ENCODE assay signal across 11 cellular contexts in the genomic region with DNA sequence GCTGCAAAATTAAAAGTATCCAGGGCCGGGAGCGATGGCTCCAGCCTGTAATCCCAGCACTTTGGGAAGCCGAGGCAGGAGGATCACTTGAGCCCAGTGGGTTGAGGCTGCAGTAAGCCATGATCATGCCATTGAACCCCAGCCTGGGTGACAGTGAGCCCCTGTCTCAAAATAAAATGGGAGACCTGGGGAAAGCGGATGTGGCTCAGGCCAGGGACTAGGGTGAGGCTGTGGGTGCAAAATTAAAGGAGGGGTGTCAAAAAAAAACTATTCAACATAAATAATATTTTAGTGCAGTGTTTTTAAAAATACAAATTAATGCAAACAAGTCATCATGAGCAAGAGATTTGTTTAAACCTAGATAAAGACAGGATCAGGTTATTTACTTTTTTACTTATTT.
DNase-seq lines count a peak whose midpoint lies in the region; ATAC-seq and TF ChIP-seq lines count a peak whose summit lies in the region.
"Had no signal": no experiment of that assay in that cellular context is flagged by ENCODE, and none has a peak within 500 bp of the region (broad histone marks: within the 10 kb centered on the region; RNA-seq: fewer than 3 reads in every experiment).

No MANE protein-coding gene starts in this region.

- no peaks in the 10 kb centered on the region for H3K9me3 Mint-ChIP-seq in CD4-positive, alpha-beta T cell
- H3K9me3 Mint-ChIP-seq in T-cell (no peaks in the 10 kb centered on the region), H9 (no peaks in the 10 kb centered on the region)

- H3K36me3 Mint-ChIP-seq in CD4-positive, alpha-beta T cell (ENCODE audit: low read depth), result no peaks in the 10 kb centered on the region
- H3K36me3 Mint-ChIP-seq in T-cell (no peaks in the 10 kb centered on the region), H9 (ENCODE audit: insufficient read depth in 1 of 3, low read depth in 3 of 3) (no peaks in the 10 kb centered on the region)

- BruUV-seq in A673 (replicated peaks; lab: Mats Ljungman, UMichigan), result no TSS peak

- H2AK5ac ChIP-seq in H9 (ENCODE audit: insufficient read length, low read length), result no peak overlapping the region

- no peak for TF ChIP-seq POLR2A in lower leg skin (IDR thresholded peaks at IDR 0.05)

- POLR2A ChIA-PET in CD4-positive, alpha-beta T cell (lab: Charles Lee), result no interaction called here
- POLR2A ChIA-PET in T-cell (lab: Charles Lee) (interaction anchor here in 1 of 2 donors (0.6 kb wide), 1 partner anchor 127 kb away, joined by 4 read pairs; no protein-coding TSS in a partner anchor), A673 (lab: Charles Lee; ENCODE audit: low non-redundant PET) (no interaction called here)

- H4K5ac ChIP-seq in H9 (ENCODE audit: insufficient read length, low read depth, low read length), result no peak overlapping the region

- ATAC-seq in CD4-positive, alpha-beta T cell (ENCODE audit: poor library complexity), result no peak
- no peak for ATAC-seq in T-cell (replicated peaks in 1 of 4)

- no peaks in the 10 kb centered on the region for H3K23me2 ChIP-seq in H9 (ENCODE audit: insufficient read length, low read depth, low read length, poor library complexity, severe bottlenecking)

- H3K9ac ChIP-seq in H9 (ENCODE audit: extremely low read depth, insufficient read length, low read length), result no peak overlapping the region
- H3K9ac ChIP-seq: SK-N-SH had no signal

- CTCF ChIA-PET in CD4-positive, alpha-beta T cell (lab: Charles Lee), result interaction anchor here (0.5 kb wide), 1 partner anchor 49 kb away, joined by 3 read pairs; no protein-coding TSS in a partner anchor
- CTCF ChIA-PET in T-cell (lab: Charles Lee) (no interaction called here), A673 (lab: Charles Lee) (no interaction called here)

- H3K27me3 Mint-ChIP-seq in CD4-positive, alpha-beta T cell, result peaks cover 64% of the 10 kb centered on the region
- H3K27me3 Mint-ChIP-seq in T-cell (peaks cover 34 to 51% of the 10 kb centered on the region in 2 donors), H9 (ENCODE audit: low read depth) (peaks cover 49% of the 10 kb centered on the region)

- no peak overlapping the region for H2BK12ac ChIP-seq in H9 (ENCODE audit: insufficient read length, low read depth, low read length)

- no peak for TF ChIP-seq CTCF in CD4-positive, alpha-beta T cell (IDR thresholded peaks at IDR 0.05)
- no peak for TF ChIP-seq CTCF in hepatocyte (IDR thresholded peaks at IDR 0.05; ENCODE audit: poor library complexity)
- no peak for TF ChIP-seq CTCF in retinal pigment epithelial cell (conservative IDR thresholded peaks at IDR 0.05; ENCODE audit: low read depth, low read length)
- no peak for TF ChIP-seq CTCF in H9 (conservative IDR thresholded peaks at IDR 0.05)
- TF ChIP-seq CTCF in lower leg skin (IDR thresholded peaks at IDR 0.05), result no peak
- TF ChIP-seq CTCF in GM20000 (IDR thresholded peaks at IDR 0.05; ENCODE audit: extremely low read depth, missing control alignments), result no peak
- no peak for TF ChIP-seq CTCF in A673 (conservative IDR thresholded peaks at IDR 0.05; ENCODE audit: low read depth, low read length)

- WGBS in hepatocyte (ENCODE audit: low lambda C conversion rate, missing lambda C conversion rate), result 91% methylated on average over 4 of the region's 4 CpGs
- WGBS in H9 (ENCODE audit: extremely low coverage, insufficient read length, low lambda C conversion rate), result no CpG with 5 or more reads among the region's 4 CpGs
- 79 to 82% methylated on average over 4 of the region's 4 CpGs for WGBS in lower leg skin, 2 donors

- H3K4me1 ChIP-seq in hepatocyte (ENCODE audit: insufficient read depth) (peaks cover 13% of the 10 kb centered on the region), H9 (ENCODE audit: insufficient read depth, low read length) (peaks cover 2% of the 10 kb centered on the region; the same call in 1 of the 2 replicates), A673 (ENCODE audit: insufficient read depth, low read length, poor library complexity, severe bottlenecking) (no peaks in the 10 kb centered on the region)

- H3K27me3 ChIP-seq in CD4-positive, alpha-beta T cell (ENCODE audit: control insufficient read depth, insufficient read depth, low read length), result peaks cover 27% of the 10 kb centered on the region
- no peaks in the 10 kb centered on the region for H3K27me3 ChIP-seq in hepatocyte
- H3K27me3 ChIP-seq in H9 (ENCODE audit: insufficient read depth, low read length), result no peaks in the 10 kb centered on the region; the same call in 1 of the 2 replicates
- H3K27me3 ChIP-seq in A673 (replicated peaks; ENCODE audit: insufficient read depth, low read depth, low read length, poor library complexity), result peaks cover 4% of the 10 kb centered on the region

- no peak overlapping the region for H3K18ac ChIP-seq in H9 (ENCODE audit: insufficient read length, low read depth, low read length)

- H3K36me3 ChIP-seq in hepatocyte (replicated peaks; ENCODE audit: insufficient read depth, low read depth) (no peaks in the 10 kb centered on the region), A673 (ENCODE audit: insufficient read depth, low read length, poor library complexity, severe bottlenecking) (no peaks in the 10 kb centered on the region)

- H3K27ac Mint-ChIP-seq in CD4-positive, alpha-beta T cell, result no peak overlapping the region
- H3K27ac Mint-ChIP-seq in T-cell (no peak overlapping the region), H9 (no peak overlapping the region)

- H3K4me2 ChIP-seq in hepatocyte (peak overlapping the region; percentile 86), H9 (ENCODE audit: insufficient read depth, insufficient read length, low read length) (no peak overlapping the region)
- H3K4me2 ChIP-seq: SK-N-SH had no signal

- no peak overlapping the region for H3K4ac ChIP-seq in H9 (ENCODE audit: low read depth, low read length)

- H2BK5ac ChIP-seq in H9 (ENCODE audit: insufficient read length, low read length), result no peak overlapping the region

- H2AFZ ChIP-seq in hepatocyte (peak overlapping the region; percentile 67), H9 (ENCODE audit: low read length) (no peak overlapping the region)

- no peak overlapping the region for H4K8ac ChIP-seq in H9 (replicated peaks; ENCODE audit: insufficient read length, low read depth, low read length)

- no peak overlapping the region for H4K91ac ChIP-seq in H9 (ENCODE audit: insufficient read length, low read depth, low read length)

- H3K79me1 ChIP-seq in H9 (ENCODE audit: insufficient read depth, low read depth, low read length, poor library complexity, severe bottlenecking), result no peaks in the 10 kb centered on the region

- H3K4me3 ChIP-seq in hepatocyte, result no peak overlapping the region
- peak overlapping the region; percentile 41 for H3K4me3 ChIP-seq in retinal pigment epithelial cell (ENCODE audit: low read length)
- no peak overlapping the region for H3K4me3 ChIP-seq in lower leg skin (ENCODE audit: low read depth, poor library complexity, severe bottlenecking)
- H3K4me3 ChIP-seq in A673 (ENCODE audit: low read depth, low read length, poor library complexity, severe bottlenecking), result no peak overlapping the region

- no peak overlapping the region for H3K14ac ChIP-seq in H9 (ENCODE audit: insufficient read depth, low read length)

- H4K20me1 ChIP-seq in hepatocyte (ENCODE audit: insufficient read depth, poor library complexity, severe bottlenecking), result no peaks in the 10 kb centered on the region
- no peaks in the 10 kb centered on the region for H4K20me1 ChIP-seq in H9 (ENCODE audit: control insufficient read depth, insufficient read depth, insufficient read length)

- H3K23ac ChIP-seq in H9 (ENCODE audit: insufficient read length, low read depth, low read length), result no peak overlapping the region

- no peak for DNase-seq in CD4-positive, alpha-beta T cell
- DNase-seq in T-cell (no peak), hepatocyte (ENCODE audit: low spot score) (no peak), retinal pigment epithelial cell (ENCODE audit: low read depth) (no peak), H9 (no peak), lower leg skin (ENCODE audit: low spot score in 2 of 2) (no peak), GM20000 (ENCODE audit: low spot score) (no peak), A673 (ENCODE audit: low spot score) (no peak)
- DNase-seq: DMS79 treated with DMSO at 0.1 percent for 48 hours, NCI-H2107 had no signal

- no peaks in the 10 kb centered on the region for H3K79me2 ChIP-seq in hepatocyte
- H3K79me2 ChIP-seq in H9 (ENCODE audit: insufficient read depth, low read length), result no peaks in the 10 kb centered on the region

- peak overlapping the region; percentile 45 for H3K4me3 Mint-ChIP-seq in CD4-positive, alpha-beta T cell
- H3K4me3 Mint-ChIP-seq in T-cell, result peak overlapping the region; percentile 54 to 81 (median 56)
- H3K4me3 Mint-ChIP-seq in H9, result peak overlapping the region in 1 of 2 experiments; percentile 46; a peak in 2 of 5 replicates

- no peak overlapping the region for H2BK20ac ChIP-seq in H9 (ENCODE audit: low read depth, low read length, poor library complexity, severe bottlenecking)

- no peak overlapping the region for H3K56ac ChIP-seq in H9 (ENCODE audit: insufficient read length, low read depth, low read length)

- intact Hi-C loops in CD4-positive, alpha-beta T cell (cut with DNase I, micrococcal nuclease), result loop anchor here in 1 of 2 experiments (5.0 kb wide), 1 partner anchor 186 kb away; no protein-coding TSS in a partner anchor
- intact Hi-C loops in lower leg skin (cut with DNase I; ENCODE audit: low total_unique reads), result no loop called here
- intact Hi-C loops in A673 (cut with micrococcal nuclease; ENCODE audit: unreplicated experiment), result no loop called here

- no peak overlapping the region for H3T11ph ChIP-seq in H9 (ENCODE audit: low read length)

- H3K27ac ChIP-seq in CD4-positive, alpha-beta T cell (ENCODE audit: low read depth, low read length), result no peak overlapping the region
- H3K27ac ChIP-seq in hepatocyte, result no peak overlapping the region
- H3K27ac ChIP-seq in H9 (ENCODE audit: insufficient read length, low read depth, low read length), result no peak overlapping the region
- H3K27ac ChIP-seq in A673 (ENCODE audit: low read depth, low read length, poor library complexity, severe bottlenecking), result no peak overlapping the region

- peaks cover 4% of the 10 kb centered on the region for H3K4me1 Mint-ChIP-seq in CD4-positive, alpha-beta T cell (ENCODE audit: low read depth)
- H3K4me1 Mint-ChIP-seq in T-cell (peaks cover 5 to 13% (median 5%) of the 10 kb centered on the region in 3 donors), H9 (peaks cover 22 to 42% of the 10 kb centered on the region in 2 experiments)

- H2BK120ac ChIP-seq in H9 (ENCODE audit: low read depth, low read length, poor library complexity, severe bottlenecking), result no peak overlapping the region

- H3K9me3 ChIP-seq in CD4-positive, alpha-beta T cell (ENCODE audit: control insufficient read depth, low read length), result no peaks in the 10 kb centered on the region
- H3K9me3 ChIP-seq in hepatocyte (ENCODE audit: low read depth), result no peaks in the 10 kb centered on the region
- no peaks in the 10 kb centered on the region for H3K9me3 ChIP-seq in H9 (ENCODE audit: control insufficient read depth, low read depth, low read length)
- no peaks in the 10 kb centered on the region for H3K9me3 ChIP-seq in A673 (ENCODE audit: low read depth, low read length, poor library complexity, severe bottlenecking)
- H3K9me3 ChIP-seq: SK-N-SH had no signal

- H2BK15ac ChIP-seq in H9 (ENCODE audit: low read depth, low read length), result no peak overlapping the region

- H3K9me2 ChIP-seq in hepatocyte (replicated peaks; ENCODE audit: insufficient read depth), result no peaks in the 10 kb centered on the region
- H3K9me2 ChIP-seq: SK-N-SH had no signal
